Comparison of ENCODE assay signal across 16 cellular contexts in the genomic region with DNA sequence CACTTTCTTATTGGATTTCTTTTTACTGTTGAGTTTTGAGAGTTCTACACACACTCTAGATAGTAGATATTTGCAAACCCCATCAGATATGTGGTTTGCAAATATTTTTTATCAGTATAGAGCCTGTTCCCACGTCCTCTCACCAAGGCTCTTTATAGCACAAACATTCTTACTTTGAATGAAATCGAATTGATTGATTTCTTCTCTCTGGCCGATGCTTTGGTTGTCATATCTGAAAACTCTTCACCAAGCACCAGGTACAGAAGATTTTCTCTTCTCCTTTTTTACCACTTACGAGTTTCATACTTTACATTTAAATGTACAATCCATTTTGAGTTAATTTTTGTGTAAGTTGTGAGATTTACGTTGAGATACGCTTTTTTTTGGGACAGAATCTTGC.
DNase-seq lines count a peak whose midpoint lies in the region; ATAC-seq and TF ChIP-seq lines count a peak whose summit lies in the region.
"Had no signal": no experiment of that assay in that cellular context is flagged by ENCODE, and none has a peak within 500 bp of the region (broad histone marks: within the 10 kb centered on the region; RNA-seq: fewer than 3 reads in every experiment).

No MANE protein-coding gene starts in this region.

- no peaks in the 10 kb centered on the region for H3K9me2 ChIP-seq in SK-N-SH

- H4K91ac ChIP-seq in H9 (ENCODE audit: insufficient read length, low read depth, low read length), result no peak overlapping the region

- no peak overlapping the region for H3K14ac ChIP-seq in H9 (ENCODE audit: insufficient read depth, low read length)

- no peaks in the 10 kb centered on the region for H3K23me2 ChIP-seq in H9 (ENCODE audit: insufficient read length, low read depth, low read length, poor library complexity, severe bottlenecking)

- no peak overlapping the region for H4K5ac ChIP-seq in H9 (ENCODE audit: insufficient read length, low read depth, low read length)

- H3K27me3 Mint-ChIP-seq in H9 (ENCODE audit: low read depth), result no peaks in the 10 kb centered on the region

- H3T11ph ChIP-seq in H9 (ENCODE audit: low read length), result no peak overlapping the region

- H2BK120ac ChIP-seq in H9 (ENCODE audit: low read depth, low read length, poor library complexity, severe bottlenecking), result no peak overlapping the region

- TF ChIP-seq POLR2A in lower leg skin (IDR thresholded peaks at IDR 0.05), result no peak

- H2BK5ac ChIP-seq in H9 (ENCODE audit: insufficient read length, low read length), result no peak overlapping the region

- H3K4me3 ChIP-seq in OCI-LY3 (ENCODE audit: low read length) (peak overlapping the region; percentile 75), lower leg skin (ENCODE audit: low read depth, poor library complexity, severe bottlenecking) (no peak overlapping the region), SK-N-SH (ENCODE audit: low read depth in 2 of 2, low read length in 1 of 2) (no peak overlapping the region)
- H3K4me3 ChIP-seq: BLaER1 had no signal

- H3K9ac ChIP-seq in H9 (ENCODE audit: extremely low read depth, insufficient read length, low read length) (no peak overlapping the region), OCI-LY3 (ENCODE audit: low read length) (peak overlapping the region; percentile 93), SK-N-SH (no peak overlapping the region)
- H3K9ac ChIP-seq: BLaER1 had no signal

- H2BK12ac ChIP-seq in H9 (ENCODE audit: insufficient read length, low read depth, low read length), result no peak overlapping the region

- TF ChIP-seq RAD21 in SK-N-SH (IDR thresholded peaks at IDR 0.05; ENCODE audit: low read length), result no peak

- no peak overlapping the region for H3K18ac ChIP-seq in H9 (ENCODE audit: insufficient read length, low read depth, low read length)

- peaks cover 13% of the 10 kb centered on the region for H3K4me1 ChIP-seq in H9 (ENCODE audit: insufficient read depth, low read length)
- peaks cover 65% of the 10 kb centered on the region for H3K4me1 ChIP-seq in OCI-LY3 (ENCODE audit: low read length)
- peaks cover 0 to under 1% of the 10 kb centered on the region in 2 experiments; a peak in 1 of 4 replicates for H3K4me1 ChIP-seq in SK-N-SH (ENCODE audit: control insufficient read depth in 1 of 2, insufficient read depth in 2 of 2, low read depth in 1 of 2, low read length in 1 of 2)
- H3K4me1 ChIP-seq: BLaER1 had no signal

- H3K36me3 ChIP-seq in OCI-LY3 (replicated peaks; ENCODE audit: low read depth, low read length), result no peaks in the 10 kb centered on the region
- H3K36me3 ChIP-seq in SK-N-SH (replicated peaks in 1 of 2; ENCODE audit: control insufficient read depth in 1 of 2, insufficient read depth in 2 of 2, low read length in 1 of 2), result no peaks in the 10 kb centered on the region
- H3K36me3 ChIP-seq: BLaER1 had no signal

- TF ChIP-seq EP300 in SK-N-SH (IDR thresholded peaks at IDR 0.05; ENCODE audit: borderline replicate concordance in 1 of 2, low read depth in 1 of 2, low read length in 1 of 2), result no peak

- H3K79me2 ChIP-seq in H9 (ENCODE audit: insufficient read depth, low read length) (peaks cover 32% of the 10 kb centered on the region), OCI-LY3 (ENCODE audit: low read length) (peaks cover 40% of the 10 kb centered on the region), SK-N-SH (ENCODE audit: insufficient read depth) (peaks cover 25% of the 10 kb centered on the region; the same call in 1 of the 2 replicates)

- ATAC-seq in GM18861 (IDR thresholded peaks at IDR 0.05; ENCODE audit: unreplicated experiment) (peak; percentile 25), GM19438 (IDR thresholded peaks at IDR 0.05; ENCODE audit: low read depth, unreplicated experiment) (peak; percentile 17), GM19023 (IDR thresholded peaks at IDR 0.05; ENCODE audit: unreplicated experiment) (no peak)

- no peak overlapping the region for H3K4ac ChIP-seq in H9 (ENCODE audit: low read depth, low read length)

- H3K4me2 ChIP-seq in H9 (ENCODE audit: insufficient read depth, insufficient read length, low read length) (no peak overlapping the region), OCI-LY3 (ENCODE audit: low read length) (peak overlapping the region; percentile 98), SK-N-SH (no peak overlapping the region)
- H3K4me2 ChIP-seq: BLaER1 had no signal

- H3K27me3 ChIP-seq in H9 (ENCODE audit: insufficient read depth, low read length) (no peaks in the 10 kb centered on the region), OCI-LY3 (ENCODE audit: low read depth, low read length) (no peaks in the 10 kb centered on the region), SK-N-SH (ENCODE audit: insufficient read depth) (no peaks in the 10 kb centered on the region)
- H3K27me3 ChIP-seq: BLaER1 had no signal

- H3K9me3 Mint-ChIP-seq in H9, result no peaks in the 10 kb centered on the region; a peak in 1 of 5 replicates

- DNase-seq in H9, result no peak
- no peak for DNase-seq in DMS114 treated with DMSO at 0.1 percent for 48 hours (lab: John Stamatoyannopoulos, UW; ENCODE audit: unreplicated experiment)
- no peak for DNase-seq in lower leg skin (ENCODE audit: low spot score in 2 of 2)
- DNase-seq in SK-N-SH, result no peak
- DNase-seq: CD4-positive, alpha-beta memory T cell; DMS53; KBM-7; NCI-H1105; OCI-M1; SHP77 treated with DMSO at 0.1 percent for 48 hours; T1000 had no signal

- H3K23ac ChIP-seq in H9 (ENCODE audit: insufficient read length, low read depth, low read length), result no peak overlapping the region

- intact Hi-C loops in lower leg skin (cut with DNase I; ENCODE audit: low total_unique reads), result no loop called here

- no peak overlapping the region for H2BK15ac ChIP-seq in H9 (ENCODE audit: low read depth, low read length)

- H4K20me1 ChIP-seq in H9 (ENCODE audit: control insufficient read depth, insufficient read depth, insufficient read length) (no peaks in the 10 kb centered on the region), OCI-LY3 (ENCODE audit: insufficient read depth, low read length) (no peaks in the 10 kb centered on the region), SK-N-SH (ENCODE audit: insufficient read depth) (peaks cover 11% of the 10 kb centered on the region; the same call in 1 of the 2 replicates)

- peaks cover 3 to 11% (median 4%) of the 10 kb centered on the region in 3 experiments; a peak in 5 of 7 replicates for H3K36me3 Mint-ChIP-seq in H9 (ENCODE audit: insufficient read depth in 1 of 3, low read depth in 3 of 3)
- H3K36me3 Mint-ChIP-seq: CD4-positive, alpha-beta memory T cell had no signal

- H2AFZ ChIP-seq in H9 (ENCODE audit: low read length) (no peak overlapping the region), OCI-LY3 (ENCODE audit: low read depth, low read length) (no peak overlapping the region), SK-N-SH (ENCODE audit: low read depth) (no peak overlapping the region)

- H3F3A ChIP-seq in SK-N-SH (replicated peaks; ENCODE audit: insufficient read depth), result peaks cover 5% of the 10 kb centered on the region

- H3K4me1 Mint-ChIP-seq in H9, result peaks cover 54 to 55% of the 10 kb centered on the region in 2 experiments
- H3K4me1 Mint-ChIP-seq: CD4-positive, alpha-beta memory T cell had no signal

- H2BK20ac ChIP-seq in H9 (ENCODE audit: low read depth, low read length, poor library complexity, severe bottlenecking), result no peak overlapping the region

- peak overlapping the region in 2 of 3 experiments; percentile 14 to 64; a peak in 4 of 7 replicates for H3K27ac Mint-ChIP-seq in H9
- H3K27ac Mint-ChIP-seq: CD4-positive, alpha-beta memory T cell had no signal

- no CpG with 5 or more reads among the region's 6 CpGs for WGBS in H9 (ENCODE audit: extremely low coverage, insufficient read length, low lambda C conversion rate)
- 93 to 95% methylated on average over 6 of the region's 6 CpGs for WGBS in lower leg skin, 2 donors
- 86% methylated on average over 6 of the region's 6 CpGs for WGBS in SK-N-SH (ENCODE audit: low lambda C conversion rate)

- H4K8ac ChIP-seq in H9 (replicated peaks; ENCODE audit: insufficient read length, low read depth, low read length), result no peak overlapping the region

- CTCF ChIA-PET in SK-N-SH (lab: Yijun Ruan, JAX), result no interaction called here

- peaks cover 8% of the 10 kb centered on the region for H3K79me1 ChIP-seq in H9 (ENCODE audit: insufficient read depth, low read depth, low read length, poor library complexity, severe bottlenecking)

- POLR2A ChIA-PET in SK-N-SH (lab: Yijun Ruan, JAX), result no interaction called here

- no peak overlapping the region for H3K4me3 Mint-ChIP-seq in H9
- H3K4me3 Mint-ChIP-seq: CD4-positive, alpha-beta memory T cell had no signal

- TF ChIP-seq CTCF in H9 (conservative IDR thresholded peaks at IDR 0.05) (no peak), OCI-LY3 (IDR thresholded peaks at IDR 0.05; ENCODE audit: low read depth, low read length) (no peak), lower leg skin (IDR thresholded peaks at IDR 0.05) (no peak), SK-N-SH (IDR thresholded peaks at IDR 0.05) (no peak)

- H3K27ac ChIP-seq in H9 (ENCODE audit: insufficient read length, low read depth, low read length), result no peak overlapping the region
- H3K27ac ChIP-seq in OCI-LY3 (ENCODE audit: low read length), result peak overlapping the region; percentile 96
- no peak overlapping the region for H3K27ac ChIP-seq in SK-N-SH (ENCODE audit: low read depth in 2 of 2, low read length in 1 of 2)
- H3K27ac ChIP-seq: BLaER1 had no signal

- no peak overlapping the region for H3K56ac ChIP-seq in H9 (ENCODE audit: insufficient read length, low read depth, low read length)

- no peak overlapping the region for H2AK5ac ChIP-seq in H9 (ENCODE audit: insufficient read length, low read length)

- H3K9me3 ChIP-seq in H9 (ENCODE audit: control insufficient read depth, low read depth, low read length), result no peaks in the 10 kb centered on the region
- H3K9me3 ChIP-seq in OCI-LY3 (ENCODE audit: insufficient read depth, low read length), result no peaks in the 10 kb centered on the region
- H3K9me3 ChIP-seq in SK-N-SH, result no peaks in the 10 kb centered on the region

TF ChIP-seq in SK-N-SH, 30 proteins besides CTCF, POLR2A, EP300 and RAD21:
- no peak for TF ChIP-seq RFX5 (IDR thresholded peaks at IDR 0.05; ENCODE audit: low read length)
- no peak for TF ChIP-seq PBX3 (IDR thresholded peaks at IDR 0.05)
- no peak for TF ChIP-seq MXI1 (IDR thresholded peaks at IDR 0.05; ENCODE audit: low read depth, low read length)
